ENCODE assay signal across 8 cellular contexts in the genomic region with DNA sequence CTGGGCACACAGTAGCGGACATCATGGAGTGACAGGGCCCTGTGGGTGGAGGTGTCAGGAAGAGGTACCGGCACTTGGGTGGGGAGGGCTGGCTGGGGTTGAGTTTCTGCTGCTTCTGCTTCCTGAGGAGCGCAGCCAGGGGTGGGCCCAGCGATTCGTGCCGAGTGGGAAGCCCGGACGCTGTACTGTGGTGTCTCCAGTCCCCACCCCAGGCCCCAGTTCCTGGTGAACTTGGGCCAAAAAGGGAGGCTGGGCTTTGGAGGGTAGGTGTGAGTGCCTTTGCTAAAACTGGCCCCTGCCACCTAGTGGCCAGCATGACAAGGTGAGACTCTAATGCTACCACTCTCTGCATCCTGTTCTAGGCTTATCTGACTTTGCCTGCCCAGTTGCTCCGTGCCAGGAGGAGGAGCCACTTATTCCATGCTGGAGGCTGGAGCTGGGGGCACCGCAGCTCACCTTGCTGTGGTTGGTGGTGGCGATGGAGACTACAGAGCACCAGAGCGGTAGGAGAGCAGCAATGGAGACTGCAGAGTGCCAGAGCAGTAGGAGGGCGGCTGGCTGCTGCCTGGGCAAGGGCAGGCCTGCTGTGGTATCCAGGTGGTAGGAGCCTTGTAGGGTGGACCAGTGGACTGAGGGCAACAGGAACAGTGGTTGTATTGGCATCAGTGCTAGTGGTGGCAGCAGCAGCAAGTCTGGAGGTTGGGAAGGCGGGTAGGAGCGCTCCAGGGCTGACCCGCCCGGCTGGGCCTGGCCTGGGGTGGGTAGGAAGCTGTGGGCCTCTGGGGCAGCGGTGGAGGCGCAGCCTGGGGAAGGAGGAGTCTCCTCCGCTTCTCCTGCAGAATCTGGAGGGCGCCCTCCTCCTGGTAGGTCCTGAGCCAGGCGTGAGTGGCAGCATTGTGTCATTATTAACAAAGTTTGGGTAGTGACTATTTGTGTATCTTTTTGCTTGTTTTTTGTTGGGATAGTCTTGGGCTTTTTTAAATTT. TPM values are rescaled to one million over a fixed set of nuclear protein-coding genes. Genes with fewer than 3 reads are reported as not detected.
DNase-seq lines count a peak whose midpoint lies in the region; ATAC-seq, FAIRE-seq and TF ChIP-seq lines count a peak whose summit lies in the region.

No MANE protein-coding gene starts in this region.

- peak; percentile 58 for TF ChIP-seq CTCF in AG09309 (IDR thresholded peaks at IDR 0.05; ENCODE audit: control insufficient read depth, insufficient read depth, low read depth, low read length, missing control alignments)
- peak; percentile 77 for TF ChIP-seq CTCF in GM12874 (IDR thresholded peaks at IDR 0.05; ENCODE audit: insufficient read depth, low read depth, low read length)
- peak; percentile 25 for TF ChIP-seq CTCF in astrocyte (IDR thresholded peaks at IDR 0.05; ENCODE audit: insufficient read depth, low read depth, low read length)
- TF ChIP-seq CTCF in omental fat pad (IDR thresholded peaks at IDR 0.05): no peak

- no peak overlapping the region for H3K4me3 ChIP-seq in AG09309 (ENCODE audit: control insufficient read depth, low read depth, low read length)
- no peak overlapping the region for H3K4me3 ChIP-seq in astrocyte (ENCODE audit: insufficient read depth, low read depth, low read length)

- H3K9me3 ChIP-seq in astrocyte (ENCODE audit: insufficient read depth, low read depth, low read length): no peaks in the 10 kb centered on the region

- ATAC-seq in left lobe of liver: peak; percentile 77
- ATAC-seq in omental fat pad (ENCODE audit: low FRiP score): no peak
- ATAC-seq in HG03432 (IDR thresholded peaks at IDR 0.05; ENCODE audit: unreplicated experiment): no peak
- ATAC-seq in HG02885 (IDR thresholded peaks at IDR 0.05; ENCODE audit: poor library complexity, unreplicated experiment): no peak

- no peak overlapping the region for H2AFZ ChIP-seq in astrocyte (ENCODE audit: low read depth, low read length)

- H3K4me2 ChIP-seq in astrocyte (ENCODE audit: low read length): no peak overlapping the region

- no peaks in the 10 kb centered on the region for H3K4me1 ChIP-seq in astrocyte (ENCODE audit: insufficient read depth, low read length)

- no peaks in the 10 kb centered on the region for H3K79me2 ChIP-seq in astrocyte (ENCODE audit: insufficient read depth, low read length)

- H3K9ac ChIP-seq in astrocyte (ENCODE audit: low read length): no peak overlapping the region

- H3K27me3 ChIP-seq in astrocyte (ENCODE audit: insufficient read depth, low read length): no peaks in the 10 kb centered on the region

- no peak overlapping the region for H3K4me3 Mint-ChIP-seq in astrocyte (ENCODE audit: unreplicated experiment)

- no peaks in the 10 kb centered on the region for H3K36me3 Mint-ChIP-seq in astrocyte (ENCODE audit: low read depth, unreplicated experiment)

- H3K36me3 ChIP-seq in astrocyte (ENCODE audit: insufficient read depth, low read length): no peaks in the 10 kb centered on the region

- no peaks in the 10 kb centered on the region for H3K9me3 Mint-ChIP-seq in astrocyte (ENCODE audit: unreplicated experiment)

- no peak overlapping the region for H3K27ac ChIP-seq in astrocyte (ENCODE audit: low read depth, low read length)

- H3K27me3 Mint-ChIP-seq in astrocyte (ENCODE audit: low read depth, unreplicated experiment): peaks cover 40% of the 10 kb centered on the region

- no peak for DNase-seq in AG09309 (ENCODE audit: low read depth)
- peak; percentile 38 for DNase-seq in NOMO-1 treated with DMSO at 0.1 percent for 48 hours (lab: John Stamatoyannopoulos, UW; ENCODE audit: unreplicated experiment)
- DNase-seq in astrocyte (ENCODE audit: low read depth): no peak
- DNase-seq in left lobe of liver (ENCODE audit: low spot score): peak; percentile 71
- no peak for DNase-seq in omental fat pad (ENCODE audit: low spot score)

- peaks cover 3% of the 10 kb centered on the region for H3K4me1 Mint-ChIP-seq in astrocyte (ENCODE audit: low read depth, unreplicated experiment)

- no peaks in the 10 kb centered on the region for H4K20me1 ChIP-seq in astrocyte (ENCODE audit: insufficient read depth, low read length)

- H3K27ac Mint-ChIP-seq in astrocyte (ENCODE audit: unreplicated experiment): no peak overlapping the region

- FAIRE-seq in astrocyte (lab: Jason Lieb, UNC): no peak

RNA-seq across cellular contexts. Expression of a gene that starts 2.2 kb away (rescaled TPM):
- total RNA-seq in astrocyte (0.25 TPM in 1 of 2 replicates, not detected in the other), left lobe of liver (not detected), omental fat pad (under 1 TPM in 1 of 4 donors, not detected in 3; 0.36 TPM)

RNA-seq across cellular contexts. Expression of a gene that starts 48.0 kb away (rescaled TPM):
- total RNA-seq in astrocyte: not detected in 2 replicates
- total RNA-seq in left lobe of liver: not detected
- not detected for total RNA-seq in omental fat pad

RNA-seq across cellular contexts. Expression of a gene that starts 48.1 kb away (rescaled TPM):
- total RNA-seq in astrocyte (0.14 TPM in 1 of 2 replicates, not detected in the other), left lobe of liver (not detected), omental fat pad (1 to 10 TPM in 2 of 4 donors, under 1 TPM in 2; 0.46 to 6.5 (median 0.96) TPM)

Comparison
In these comparisons a context has a peak if more than half of its experiments do, and no peak if none do; other contexts are left out.
1. DNase-seq: peak in NOMO-1 treated with DMSO at 0.1 percent for 48 hours (single experiment) and left lobe of liver (single experiment); none in AG09309 (single experiment), astrocyte (single experiment) and omental fat pad (single experiment).
2. CTCF ChIP-seq: peak in AG09309 (single experiment), GM12874 (single experiment) and astrocyte (single experiment); none in omental fat pad (0 of 3).